14 cellular contexts compared by ENCODE assay signal in genomic region chr12:126051611-126052107, GRCh38.
DNase-seq lines count a peak whose midpoint lies in the region; ATAC-seq, FAIRE-seq and TF ChIP-seq lines count a peak whose summit lies in the region.
"Had no signal": no experiment of that assay in that cellular context is flagged by ENCODE, and none has a peak within 500 bp of the region (broad histone marks: within the 10 kb centered on the region; RNA-seq: fewer than 3 reads in every experiment).

No MANE protein-coding gene starts in this region.

- TF ChIP-seq RAD21 in H1 (IDR thresholded peaks at IDR 0.05 in 1 of 2, conservative IDR thresholded peaks at IDR 0.05 in 1 of 2; ENCODE audit: low read depth in 2 of 2, low read length in 2 of 2): peak; percentile 12 to 32; a peak in 2 of 4 replicates

- no peaks in the 10 kb centered on the region for H3K36me3 Mint-ChIP-seq in osteocyte (ENCODE audit: unreplicated experiment)
- H3K36me3 Mint-ChIP-seq: activated naive CD8-positive, alpha-beta T cell treated with anti-CD3 and anti-CD28 coated beads for 36 hours; IgD-negative memory B cell had no signal

- H2BK12ac ChIP-seq in H1 (ENCODE audit: low read depth, low read length): no peak overlapping the region

- H2AK5ac ChIP-seq in H1 (ENCODE audit: low read depth, low read length): no peak overlapping the region

- no peak overlapping the region for H4K8ac ChIP-seq in H1 (ENCODE audit: extremely low read depth, insufficient read depth, low read length)

- no peak for ATAC-seq in GM19324 (IDR thresholded peaks at IDR 0.05; ENCODE audit: low FRiP score, unreplicated experiment)
- ATAC-seq: sciatic nerve had no signal

- no peak for FAIRE-seq in H1 (lab: Jason Lieb, UNC)
- FAIRE-seq: GM18507 had no signal

- H2BK120ac ChIP-seq in H1 (replicated peaks; ENCODE audit: low read depth, low read length): no peak overlapping the region

- no peak overlapping the region for H3K56ac ChIP-seq in H1 (replicated peaks; ENCODE audit: insufficient read length, low read depth, low read length)

- WGBS in H1 (ENCODE audit: extremely low coverage in 1 of 2, insufficient coverage in 1 of 2, insufficient read length in 1 of 2, insufficient replicate concordance in 2 of 2, low coverage in 1 of 2, low lambda C conversion rate in 2 of 2, missing lambda C conversion rate in 1 of 2), 2 experiments: 79% methylated on average over 6 of the region's 6 CpGs; no CpG with 5 or more reads in 1 of the 2 experiments

- no peaks in the 10 kb centered on the region for H3K79me2 ChIP-seq in H1 (ENCODE audit: control insufficient read depth in 1 of 2, insufficient read depth in 2 of 2, low read length in 2 of 2)

- no peak overlapping the region for H3K4me3 Mint-ChIP-seq in osteocyte (ENCODE audit: unreplicated experiment)
- H3K4me3 Mint-ChIP-seq: activated naive CD8-positive, alpha-beta T cell treated with anti-CD3 and anti-CD28 coated beads for 36 hours; IgD-negative memory B cell had no signal

- H3K27ac ChIP-seq in H1 (ENCODE audit: low read depth, low read length): no peak overlapping the region

- CTCF ChIA-PET in H1 (lab: Charles Lee; ENCODE audit: partially characterized antibody): no interaction called here

- H3K9me3 Mint-ChIP-seq in osteocyte (ENCODE audit: unreplicated experiment): peaks cover 46% of the 10 kb centered on the region

- H2BK15ac ChIP-seq in H1 (ENCODE audit: low read length): no peak overlapping the region

- TF ChIP-seq CTCF in H1 (IDR thresholded peaks at IDR 0.05; ENCODE audit: control extremely low read depth in 1 of 3, insufficient read depth in 1 of 3, low read depth in 1 of 3, low read length in 3 of 3) (no peak), osteocyte (IDR thresholded peaks at IDR 0.05) (no peak)

- no peak overlapping the region for H3K18ac ChIP-seq in H1 (ENCODE audit: extremely low read depth, low read length)

- H4K20me1 ChIP-seq in H1 (replicated peaks in 1 of 2; ENCODE audit: control insufficient read depth in 1 of 2, insufficient read depth in 2 of 2, low read length in 2 of 2): no peaks in the 10 kb centered on the region

- no peak overlapping the region for H3K9ac ChIP-seq in H1 (replicated peaks in 1 of 4; ENCODE audit: extremely low read depth in 1 of 4, low read depth in 3 of 4, low read length in 3 of 4)

- H2AFZ ChIP-seq in H1 (ENCODE audit: low read length): no peak overlapping the region

- H2BK5ac ChIP-seq in H1 (ENCODE audit: low read depth, low read length): no peak overlapping the region

- no peak for TF ChIP-seq EP300 in H1 (IDR thresholded peaks at IDR 0.05; ENCODE audit: borderline replicate concordance in 1 of 2, low read depth in 2 of 2, low read length in 2 of 2)

- TF ChIP-seq POLR2A in H1 (IDR thresholded peaks at IDR 0.05; ENCODE audit: control extremely low read depth in 1 of 2, low read depth in 2 of 2, low read length in 2 of 2): no peak

- no peak overlapping the region for H2BK20ac ChIP-seq in H1 (ENCODE audit: low read length)

- H3K9me3 ChIP-seq in H1 (ENCODE audit: insufficient read depth in 2 of 2, low read depth in 1 of 2, low read length in 1 of 2): no peaks in the 10 kb centered on the region

- no peaks in the 10 kb centered on the region for H3K27me3 Mint-ChIP-seq in osteocyte (ENCODE audit: unreplicated experiment)
- H3K27me3 Mint-ChIP-seq: activated naive CD8-positive, alpha-beta T cell treated with anti-CD3 and anti-CD28 coated beads for 36 hours; IgD-negative memory B cell had no signal

- no peak overlapping the region for H4K91ac ChIP-seq in H1 (replicated peaks; ENCODE audit: insufficient read length, low read length)

- H4K5ac ChIP-seq in H1 (ENCODE audit: insufficient read length, low read depth, low read length): no peak overlapping the region

- no peaks in the 10 kb centered on the region for H3K27me3 ChIP-seq in H1 (replicated peaks in 1 of 4; ENCODE audit: control insufficient read depth in 3 of 4, extremely low read depth in 1 of 4, insufficient read depth in 3 of 4, low read length in 3 of 4)

- no peaks in the 10 kb centered on the region for H3K79me1 ChIP-seq in H1 (ENCODE audit: low read depth, low read length)

- H3K4me2 ChIP-seq in H1 (ENCODE audit: insufficient read depth in 1 of 2, low read depth in 2 of 2, low read length in 2 of 2): no peak overlapping the region

- H3K4ac ChIP-seq in H1 (replicated peaks; ENCODE audit: insufficient read length, low read depth, low read length): no peak overlapping the region

- no peak overlapping the region for H3K27ac Mint-ChIP-seq in osteocyte (ENCODE audit: unreplicated experiment)
- H3K27ac Mint-ChIP-seq: activated naive CD8-positive, alpha-beta T cell treated with anti-CD3 and anti-CD28 coated beads for 36 hours; IgD-negative memory B cell had no signal

- H3K4me1 Mint-ChIP-seq in osteocyte (ENCODE audit: unreplicated experiment): no peaks in the 10 kb centered on the region
- H3K4me1 Mint-ChIP-seq: activated naive CD8-positive, alpha-beta T cell treated with anti-CD3 and anti-CD28 coated beads for 36 hours; IgD-negative memory B cell had no signal

- H3K4me1 ChIP-seq in H1 (replicated peaks in 1 of 4; ENCODE audit: control insufficient read depth in 3 of 4, insufficient read depth in 4 of 4, low read length in 3 of 4): peaks cover 0 to 2% (median 0%) of the 10 kb centered on the region in 4 experiments; a peak in 1 of 7 replicates

- DNase-seq in HCEC 1CT (peak; percentile 30), NCI-H774 (lab: John Stamatoyannopoulos, UW) (peak; percentile 18), H1 (ENCODE audit: low read depth in 1 of 2, low spot score in 2 of 2) (no peak), myocyte (ENCODE audit: low read depth) (peak; percentile 22), osteocyte (ENCODE audit: extremely low spot score, unreplicated experiment) (no peak), T-helper 1 cell (no peak), cerebellar cortex (ENCODE audit: low spot score) (no peak)
- DNase-seq: activated naive CD8-positive, alpha-beta T cell treated with anti-CD3 and anti-CD28 coated beads for 36 hours; DMS79; NCI-H510A treated with DMSO at 0.1 percent for 48 hours had no signal

- H3K14ac ChIP-seq in H1 (ENCODE audit: insufficient read length): no peak overlapping the region

- H3K23me2 ChIP-seq in H1 (ENCODE audit: low read depth, low read length): no peaks in the 10 kb centered on the region

- no peak overlapping the region for H3K23ac ChIP-seq in H1 (ENCODE audit: insufficient read length)

- POLR2A ChIA-PET in H1 (lab: Charles Lee; ENCODE audit: partially characterized antibody): no interaction called here

- no peak overlapping the region for H3K4me3 ChIP-seq in H1 (ENCODE audit: extremely low read depth in 1 of 4, insufficient read depth in 2 of 4, low read depth in 3 of 4, low read length in 4 of 4)

- no peaks in the 10 kb centered on the region for H3K36me3 ChIP-seq in H1 (ENCODE audit: control insufficient read depth in 2 of 4, insufficient read depth in 4 of 4, low read length in 3 of 4)

TF ChIP-seq in H1, 55 proteins besides CTCF, POLR2A, EP300 and RAD21 (continues in another document):
- TF ChIP-seq MAX (IDR thresholded peaks at IDR 0.05): no peak
- no peak for TF ChIP-seq SRF (IDR thresholded peaks at IDR 0.05; ENCODE audit: low read depth, low read length)
- no peak for TF ChIP-seq CEBPB (IDR thresholded peaks at IDR 0.05; ENCODE audit: low read depth, low read length)
- no peak for TF ChIP-seq HDAC2 (IDR thresholded peaks at IDR 0.05; ENCODE audit: borderline replicate concordance in 1 of 2, low read depth in 2 of 2, low read length in 2 of 2)
- TF ChIP-seq USF2 (IDR thresholded peaks at IDR 0.05; ENCODE audit: low read length): no peak
- TF ChIP-seq RBBP5 (IDR thresholded peaks at IDR 0.05; ENCODE audit: borderline replicate concordance, low read depth, low read length): no peak
- TF ChIP-seq BACH1 (IDR thresholded peaks at IDR 0.05; ENCODE audit: low read length): no peak
- no peak for TF ChIP-seq SIX5 (IDR thresholded peaks at IDR 0.05; ENCODE audit: low read depth, low read length)

Comparison
In these comparisons a context has a peak if more than half of its experiments do, and no peak if none do; other contexts are left out.
1. DNase-seq: peak in HCEC 1CT (single experiment), NCI-H774 (single experiment) and myocyte (single experiment); none in H1 (0 of 2), osteocyte (single experiment), T-helper 1 cell (0 of 5) and cerebellar cortex (single experiment).